Comparison of ENCODE assay signal across 1 cellular context in genomic region chr11:57567512-57568329, GRCh38.
TF ChIP-seq lines count a peak whose summit lies in the region.

UBE2L6 (minus strand) TSS chr11:57567672; CDS start chr11:57567611, 61 bp downstream.

TF ChIP-seq in K562, 482 proteins besides CTCF, POLR2A, EP300 and RAD21 (continued from another document and continues in another):
- TF ChIP-seq TFE3 (CRISPR knock-in tag; IDR thresholded peaks at IDR 0.05) (no peak), CXXC5 (CRISPR knock-in tag; IDR thresholded peaks at IDR 0.05) (peak; percentile 83), ZNF764 (CRISPR knock-in tag; IDR thresholded peaks at IDR 0.05; ENCODE audit: low read depth) (0 out of 2 replicates have a peak, but pooled peaks have one; percentile 57), DLX4 (CRISPR knock-in tag; IDR thresholded peaks at IDR 0.05) (no peak), ARID3B (CRISPR knock-in tag; IDR thresholded peaks at IDR 0.05; ENCODE audit: borderline replicate concordance) (no peak), SP2 (IDR thresholded peaks at IDR 0.05; ENCODE audit: extremely low read depth, low read depth, low read length, poor library complexity, severe bottlenecking) (no peak), TCF3 (CRISPR knock-in tag; IDR thresholded peaks at IDR 0.05) (no peak; the same call in 1 of the 2 replicates), HES1 (IDR thresholded peaks at IDR 0.05; ENCODE audit: low read depth) (no peak), ZNF354B (CRISPR knock-in tag; IDR thresholded peaks at IDR 0.05) (no peak), CREBBP (IDR thresholded peaks at IDR 0.05; ENCODE audit: low read depth, low read length) (no peak), SFPQ (IDR thresholded peaks at IDR 0.05; ENCODE audit: low read depth, low read length) (no peak), CBFB (CRISPR knock-in tag; IDR thresholded peaks at IDR 0.05) (no peak), ZNF780A (CRISPR knock-in tag; IDR thresholded peaks at IDR 0.05) (no peak), ERF (CRISPR knock-in tag; IDR thresholded peaks at IDR 0.05) (no peak), BRF2 (IDR thresholded peaks at IDR 0.05; ENCODE audit: borderline replicate concordance, insufficient read depth, insufficient read length) (no peak), TCF7L2 (IDR thresholded peaks at IDR 0.05; ENCODE audit: low read depth, low read length) (no peak), CREB5 (CRISPR knock-in tag; IDR thresholded peaks at IDR 0.05) (no peak), PCBP1 (IDR thresholded peaks at IDR 0.05; ENCODE audit: low read depth, low read length, poor library complexity, severe bottlenecking) (peak; percentile 23), ZNF316 (IDR thresholded peaks at IDR 0.05) (no peak), ZNF175 (CRISPR knock-in tag; IDR thresholded peaks at IDR 0.05; ENCODE audit: low read depth) (no peak), E2F1 (CRISPR knock-in tag; IDR thresholded peaks at IDR 0.05) (peak; percentile 71; the same call in 1 of the 2 replicates), SRSF7 (optimal IDR thresholded peaks at IDR 0.05; ENCODE audit: low read depth, low read length) (no peak), ZNF511 (CRISPR knock-in tag; IDR thresholded peaks at IDR 0.05) (no peak), XRCC5 (IDR thresholded peaks at IDR 0.05; ENCODE audit: low read depth, low read length) (peak; percentile 86; the same call in 1 of the 2 replicates), POLR2G (IDR thresholded peaks at IDR 0.05; ENCODE audit: low read depth, low read length) (peak; percentile 76), ZNF668 (CRISPR knock-in tag; IDR thresholded peaks at IDR 0.05) (no peak), RAD51 (IDR thresholded peaks at IDR 0.05; ENCODE audit: borderline replicate concordance, low read depth) (no peak), SAP30 (IDR thresholded peaks at IDR 0.05; ENCODE audit: borderline replicate concordance, insufficient read depth, low read depth, low read length, poor library complexity, severe bottlenecking) (peak; percentile 56), AFF4 (CRISPR knock-in tag; IDR thresholded peaks at IDR 0.05) (no peak), ZC3H8 (IDR thresholded peaks at IDR 0.05) (no peak), ZNF695 (CRISPR knock-in tag; IDR thresholded peaks at IDR 0.05) (no peak), ZNF445 (CRISPR knock-in tag; IDR thresholded peaks at IDR 0.05; ENCODE audit: low read depth) (no peak), CTBP1 (IDR thresholded peaks at IDR 0.05; ENCODE audit: borderline replicate concordance) (peak; percentile 88), NFRKB (IDR thresholded peaks at IDR 0.05; ENCODE audit: low read depth) (no peak), ZNF280B (CRISPR knock-in tag; IDR thresholded peaks at IDR 0.05) (no peak), ELF1 (tag; IDR thresholded peaks at IDR 0.05) (no peak), ZBTB9 (CRISPR knock-in tag; IDR thresholded peaks at IDR 0.05) (peak; percentile 71; the same call in 1 of the 2 replicates), MCM3 (IDR thresholded peaks at IDR 0.05) (no peak), SIN3B (IDR thresholded peaks at IDR 0.05; ENCODE audit: low read depth) (no peak)
